ENCODE assay signal across 8 cellular contexts in the genomic region with DNA sequence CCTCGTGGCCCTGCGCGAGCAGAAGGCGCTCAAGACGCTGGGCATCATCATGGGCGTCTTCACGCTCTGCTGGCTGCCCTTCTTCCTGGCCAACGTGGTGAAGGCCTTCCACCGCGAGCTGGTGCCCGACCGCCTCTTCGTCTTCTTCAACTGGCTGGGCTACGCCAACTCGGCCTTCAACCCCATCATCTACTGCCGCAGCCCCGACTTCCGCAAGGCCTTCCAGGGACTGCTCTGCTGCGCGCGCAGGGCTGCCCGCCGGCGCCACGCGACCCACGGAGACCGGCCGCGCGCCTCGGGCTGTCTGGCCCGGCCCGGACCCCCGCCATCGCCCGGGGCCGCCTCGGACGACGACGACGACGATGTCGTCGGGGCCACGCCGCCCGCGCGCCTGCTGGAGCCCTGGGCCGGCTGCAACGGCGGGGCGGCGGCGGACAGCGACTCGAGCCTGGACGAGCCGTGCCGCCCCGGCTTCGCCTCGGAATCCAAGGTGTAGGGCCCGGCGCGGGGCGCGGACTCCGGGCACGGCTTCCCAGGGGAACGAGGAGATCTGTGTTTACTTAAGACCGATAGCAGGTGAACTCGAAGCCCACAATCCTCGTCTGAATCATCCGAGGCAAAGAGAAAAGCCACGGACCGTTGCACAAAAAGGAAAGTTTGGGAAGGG. TPM values are rescaled to one million over a fixed set of nuclear protein-coding genes. Genes with fewer than 3 reads are reported as not detected.
DNase-seq lines count a peak whose midpoint lies in the region; ATAC-seq and TF ChIP-seq lines count a peak whose summit lies in the region.

No MANE protein-coding gene starts in this region.

- H3K36me3 ChIP-seq in adipocyte (ENCODE audit: control insufficient read depth, insufficient read depth, low read length, severe bottlenecking): no peaks in the 10 kb centered on the region

- no peak for TF ChIP-seq CTCF in CD14-positive monocyte (IDR thresholded peaks at IDR 0.05)

- H3K4me1 Mint-ChIP-seq in CD14-positive monocyte: peaks cover 51% of the 10 kb centered on the region

- peaks cover 5% of the 10 kb centered on the region for H3K4me1 ChIP-seq in adipocyte (ENCODE audit: control insufficient read depth, insufficient read depth, low read length)

- no peaks in the 10 kb centered on the region for H3K9me3 ChIP-seq in adipocyte (ENCODE audit: control insufficient read depth, low read length)

- H3K4me3 ChIP-seq in adipocyte (ENCODE audit: low read length): peak overlapping the region; percentile 55

- ATAC-seq in stimulated activated naive CD8-positive, alpha-beta T cell treated with anti-CD3 and anti-CD28 coated beads, Interleukin-15, Interleukin-2, amounts not matched to agents 100 U/mL and 50 U/mL, for 24 hours: no peak
- ATAC-seq in GM21786 (IDR thresholded peaks at IDR 0.05; ENCODE audit: unreplicated experiment) (no peak), GM21390 (IDR thresholded peaks at IDR 0.05; ENCODE audit: unreplicated experiment) (no peak)

- H3K27me3 Mint-ChIP-seq in CD14-positive monocyte (ENCODE audit: low read depth in 3 of 3): peaks cover 40 to 42% (median 40%) of the 10 kb centered on the region in 3 donors

- intact Hi-C loops in CD14-positive monocyte (cut with micrococcal nuclease): loop anchor here in 1 of 2 donors (10.0 kb wide), 1 partner anchor 60 kb away; no protein-coding TSS in a partner anchor

- peak overlapping the region; percentile 81 to 93 for H3K4me3 Mint-ChIP-seq in CD14-positive monocyte

- DNase-seq in CD14-positive monocyte (ENCODE audit: low spot score) (peak; percentile 67), HPDE6-E6E7 (ENCODE audit: extremely low spot score) (peak; percentile 15), adipocyte (ENCODE audit: low read depth) (peak; percentile 63), kidney tubule cell (ENCODE audit: low spot score) (peak; percentile 52), KBM-7 (no peak)
- DNase-seq in stimulated activated naive CD8-positive, alpha-beta T cell treated with anti-CD3 and anti-CD28 coated beads, Interleukin-15, Interleukin-2, amounts not matched to agents 100 U/mL and 50 U/mL, for 24 hours: peak; percentile 14

- peak overlapping the region in 5 of 7 donors; percentile 60 to 81 (median 71) for H3K27ac Mint-ChIP-seq in CD14-positive monocyte

- peaks cover 4 to 14% of the 10 kb centered on the region in 2 donors for H3K36me3 Mint-ChIP-seq in CD14-positive monocyte

- H3K27me3 ChIP-seq in adipocyte (replicated peaks; ENCODE audit: control insufficient read depth, insufficient read depth, low read length): peaks cover 59% of the 10 kb centered on the region

- H3K9ac ChIP-seq in adipocyte (ENCODE audit: low read length): no peak overlapping the region

- in situ Hi-C loops in KBM-7 (cut with MboI; ENCODE audit: low pct_unique_long_range_greater_than_20kb, low sequenced_read_pairs): no loop called here

- peaks cover 0 to 10% (median 5%) of the 10 kb centered on the region in 7 donors for H3K9me3 Mint-ChIP-seq in CD14-positive monocyte

RNA-seq across cellular contexts. Expression of gene ADRB1, which starts 1.5 kb away (rescaled TPM):
- polyA plus RNA-seq in CD14-positive monocyte: under 1 TPM in 1 of 2 donors, not detected in 1; 0.05 TPM
